ENCODE assay signal across 1 cellular context in genomic region chr5:96745025-96745424, GRCh38.
A peak's percentile ranks its signal among the peaks of the same experiment; 100 is the strongest.
TF ChIP-seq lines count a peak whose summit lies in the region.

No MANE protein-coding gene starts in this region.

TF ChIP-seq in HEK293, 187 proteins besides CTCF, POLR2A, EP300 and RAD21 (continued from another document and continues in another):
- TF ChIP-seq ZBTB44 (tag by site-specific recombination; IDR thresholded peaks at IDR 0.05) (peak; percentile 60), REST (tag by site-specific recombination; IDR thresholded peaks at IDR 0.05) (no peak), ZNF518A (tag by site-specific recombination; conservative IDR thresholded peaks at IDR 0.05; ENCODE audit: low read depth) (no peak), KLF8 (tag by site-specific recombination; IDR thresholded peaks at IDR 0.05) (0 out of 2 replicates have a peak, but pooled peaks have one; percentile 42), ZNF394 (tag by site-specific recombination; IDR thresholded peaks at IDR 0.05; ENCODE audit: borderline replicate concordance) (peak; percentile 63), ZNF558 (tag by site-specific recombination; IDR thresholded peaks at IDR 0.05) (peak; percentile 22; the same call in 1 of the 2 replicates), SP3 (tag by site-specific recombination; IDR thresholded peaks at IDR 0.05) (no peak), PRDM6 (tag by site-specific recombination; IDR thresholded peaks at IDR 0.05) (peak; percentile 37; the same call in 1 of the 2 replicates), MEIS1 (CRISPR knock-in tag; IDR thresholded peaks at IDR 0.05; ENCODE audit: borderline replicate concordance) (no peak), BCL11A (tag by site-specific recombination; IDR thresholded peaks at IDR 0.05; ENCODE audit: low read depth) (peak; percentile 84), ZNF280D (tag by site-specific recombination; IDR thresholded peaks at IDR 0.05) (no peak), GLI2 (tag by site-specific recombination; IDR thresholded peaks at IDR 0.05; ENCODE audit: borderline replicate concordance, low read depth) (no peak; the same call in 1 of the 2 replicates), HOXD13 (CRISPR knock-in tag; IDR thresholded peaks at IDR 0.05; ENCODE audit: borderline replicate concordance) (no peak), ZNF629 (tag by site-specific recombination; IDR thresholded peaks at IDR 0.05) (peak; percentile 66), ZSCAN4 (tag by site-specific recombination; IDR thresholded peaks at IDR 0.05) (no peak), TSHZ1 (tag by site-specific recombination; IDR thresholded peaks at IDR 0.05; ENCODE audit: borderline replicate concordance) (peak; percentile 76; the same call in 1 of the 2 replicates), REPIN1 (tag by site-specific recombination; IDR thresholded peaks at IDR 0.05; ENCODE audit: low read depth) (no peak), HIC1 (tag by site-specific recombination; IDR thresholded peaks at IDR 0.05) (no peak), ZNF529 (tag by site-specific recombination; IDR thresholded peaks at IDR 0.05; ENCODE audit: insufficient replicate concordance) (no peak), ZNF211 (tag by site-specific recombination; IDR thresholded peaks at IDR 0.05; ENCODE audit: low read depth) (no peak), ZNF157 (tag by site-specific recombination; IDR thresholded peaks at IDR 0.05) (no peak), ZNF292 (tag by site-specific recombination; IDR thresholded peaks at IDR 0.05; ENCODE audit: borderline replicate concordance, low read depth) (no peak), ZNF513 (tag by site-specific recombination; IDR thresholded peaks at IDR 0.05) (no peak)
